ENCODE assay signal across 18 cellular contexts in the genomic region with DNA sequence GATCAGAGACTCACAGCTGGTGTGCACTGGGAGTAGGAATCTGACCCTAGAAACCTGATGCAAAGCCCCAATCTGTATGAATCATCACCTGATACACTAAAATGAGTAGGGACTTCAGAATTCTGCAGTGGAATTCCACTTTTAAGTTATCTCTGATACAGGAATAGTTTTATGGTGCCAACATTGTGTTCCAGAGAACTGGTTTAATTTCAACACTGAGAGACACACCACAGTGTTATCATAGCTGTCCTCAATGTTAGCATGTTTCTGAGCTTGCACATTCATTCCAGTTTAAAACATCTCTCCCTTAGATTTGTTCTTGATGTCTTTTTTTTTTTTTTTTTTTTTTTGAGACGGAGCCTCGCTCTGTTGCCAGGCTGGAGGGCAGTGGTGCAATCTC. TPM values are rescaled to one million over a fixed set of nuclear protein-coding genes. Genes with fewer than 3 reads are reported as not detected.
DNase-seq lines count a peak whose midpoint lies in the region; ATAC-seq and TF ChIP-seq lines count a peak whose summit lies in the region.
"Had no signal": no experiment of that assay in that cellular context is flagged by ENCODE, and none has a peak within 500 bp of the region (broad histone marks: within the 10 kb centered on the region; RNA-seq: fewer than 3 reads in every experiment).

No MANE protein-coding gene starts in this region.

- no peak overlapping the region for H3K14ac ChIP-seq in trophoblast cell (ENCODE audit: low read length)

- no peak overlapping the region for H3K9ac ChIP-seq in trophoblast cell (ENCODE audit: low read length)
- H3K9ac ChIP-seq: BLaER1 had no signal

- no peaks in the 10 kb centered on the region for H3K4me1 ChIP-seq in trophoblast cell (ENCODE audit: control insufficient read depth in 1 of 2, insufficient read depth in 2 of 2, low read length in 2 of 2)
- H3K4me1 ChIP-seq: BLaER1, Peyer's patch had no signal

- no peaks in the 10 kb centered on the region for H3K36me3 ChIP-seq in trophoblast cell (ENCODE audit: control insufficient read depth in 1 of 2, insufficient read depth in 2 of 2, low read length in 2 of 2)
- H3K36me3 ChIP-seq: MG63 had no signal

- H2AK5ac ChIP-seq in trophoblast cell (ENCODE audit: low read length), result no peak overlapping the region

- H3K23ac ChIP-seq in trophoblast cell (ENCODE audit: low read length), result no peak overlapping the region

- no peak overlapping the region for H3K18ac ChIP-seq in trophoblast cell (ENCODE audit: low read length)

- no peak overlapping the region for H3K4me2 ChIP-seq in trophoblast cell (ENCODE audit: low read length)
- H3K4me2 ChIP-seq: BLaER1 had no signal

- WGBS in trophoblast cell (ENCODE audit: extremely low coverage, insufficient coverage, insufficient read length), result no CpG with 5 or more reads among the region's 2 CpGs

- peak; percentile 23 for DNase-seq in EH (ENCODE audit: low read depth)
- DNase-seq in LHCN-M2 (ENCODE audit: low read depth), result peak; percentile 10
- peak; percentile 7 for DNase-seq in choroid plexus epithelial cell (ENCODE audit: low read depth)
- DNase-seq in trophoblast cell, result peak; percentile 1 to 77
- DNase-seq in DMS153 treated with DMSO at 0.1 percent for 48 hours (lab: John Stamatoyannopoulos, UW; ENCODE audit: unreplicated experiment), result no peak
- no peak for DNase-seq in NCI-H345 treated with DMSO at 0.1 percent for 48 hours (lab: John Stamatoyannopoulos, UW; ENCODE audit: unreplicated experiment)
- DNase-seq: CD8-positive, alpha-beta memory T cell; H7; KG1; MG63; NCI-H1105 treated with DMSO at 0.1 percent for 48 hours; NCI-H187; Peyer's patch; SHP77 treated with DMSO at 0.1 percent for 48 hours had no signal

- no peak overlapping the region for H3K4ac ChIP-seq in trophoblast cell (ENCODE audit: low read depth, low read length)

- H3K27ac ChIP-seq in trophoblast cell (ENCODE audit: low read depth, low read length), result no peak overlapping the region
- H3K27ac ChIP-seq: BLaER1, Peyer's patch had no signal

- no peak overlapping the region for H2BK12ac ChIP-seq in trophoblast cell (ENCODE audit: low read length)

- H3K79me1 ChIP-seq in trophoblast cell (ENCODE audit: low read length), result no peaks in the 10 kb centered on the region

- no peak overlapping the region for H3K4me3 ChIP-seq in choroid plexus epithelial cell (ENCODE audit: low read depth, low read length)
- no peak overlapping the region for H3K4me3 ChIP-seq in trophoblast cell (ENCODE audit: low read depth, low read length)
- H3K4me3 ChIP-seq: BLaER1, MG63, Peyer's patch had no signal

- TF ChIP-seq CTCF in choroid plexus epithelial cell (conservative IDR thresholded peaks at IDR 0.05; ENCODE audit: low read depth, low read length), result no peak

- no peak overlapping the region for H4K8ac ChIP-seq in trophoblast cell (ENCODE audit: low read depth, low read length)

- no peak overlapping the region for H4K12ac ChIP-seq in trophoblast cell (ENCODE audit: low read depth, low read length)

- no peaks in the 10 kb centered on the region for H3K27me3 ChIP-seq in trophoblast cell (ENCODE audit: insufficient read depth, low read length)
- H3K27me3 ChIP-seq: BLaER1, MG63, Peyer's patch had no signal

- H2BK5ac ChIP-seq in trophoblast cell (ENCODE audit: low read depth, low read length, poor library complexity), result no peak overlapping the region

- H2BK120ac ChIP-seq in trophoblast cell (ENCODE audit: insufficient read depth, low read length, poor library complexity), result no peak overlapping the region

- no peak overlapping the region for H2AFZ ChIP-seq in trophoblast cell (ENCODE audit: insufficient read depth, low read length, poor library complexity)

- H3K79me2 ChIP-seq in trophoblast cell (ENCODE audit: control insufficient read depth, insufficient read depth, low read length, poor library complexity), result no peaks in the 10 kb centered on the region

- no peaks in the 10 kb centered on the region for H3K9me3 ChIP-seq in trophoblast cell (ENCODE audit: insufficient read depth, low read depth, low read length)
- H3K9me3 ChIP-seq: MG63, Peyer's patch had no signal

- ATAC-seq in HG03175 (IDR thresholded peaks at IDR 0.05; ENCODE audit: unreplicated experiment), result no peak

- H4K91ac ChIP-seq in trophoblast cell (ENCODE audit: low read depth, low read length), result no peak overlapping the region

RNA-seq across cellular contexts. Expression of a gene that starts 7.1 kb away (rescaled TPM):
- total RNA-seq in LHCN-M2 (2014; rRNA removed), result not detected in 2 replicates
- polyA plus RNA-seq in LHCN-M2 (2012), result not detected
- not detected in 2 replicates for polyA plus RNA-seq in trophoblast cell (2013)
- total RNA-seq: Daoy, NCI-H460 had no signal

Comparison
In these comparisons a context has a peak if more than half of its experiments do, and no peak if none do; other contexts are left out.
1. DNase-seq: peak in EH (single experiment), LHCN-M2 (single experiment), choroid plexus epithelial cell (single experiment) and trophoblast cell (2 of 2); none in DMS153 treated with DMSO at 0.1 percent for 48 hours (single experiment) and NCI-H345 treated with DMSO at 0.1 percent for 48 hours (single experiment).